8 cellular contexts compared by ENCODE assay signal in genomic region chr3:13040381-13041074, GRCh38. TPM values are rescaled to one million over a fixed set of nuclear protein-coding genes. Genes with fewer than 3 reads are reported as not detected.
DNase-seq lines count a peak whose midpoint lies in the region; ATAC-seq and TF ChIP-seq lines count a peak whose summit lies in the region.

No MANE protein-coding gene starts in this region.

- H3K27me3 ChIP-seq in Peyer's patch (no peaks in the 10 kb centered on the region), lower lobe of right lung (ENCODE audit: low read depth) (no peaks in the 10 kb centered on the region)

- POLR2A ChIA-PET in RWPE1 (lab: Yijun Ruan, JAX; ENCODE audit: low non-redundant PET): no interaction called here

- TF ChIP-seq CTCF in Peyer's patch (IDR thresholded peaks at IDR 0.05) (no peak), lower lobe of right lung (IDR thresholded peaks at IDR 0.05) (no peak), RWPE1 (conservative IDR thresholded peaks at IDR 0.05; ENCODE audit: low read depth) (no peak)

- no peak for TF ChIP-seq POLR2A in Peyer's patch (IDR thresholded peaks at IDR 0.05)

- CTCF ChIA-PET in RWPE1 (lab: Yijun Ruan, JAX): interaction anchor here (1.4 kb wide), 1 partner anchor 45 kb away, joined by 4 read pairs; no protein-coding TSS in a partner anchor

- no peak overlapping the region for H3K4me3 ChIP-seq in Peyer's patch
- H3K4me3 ChIP-seq in lower lobe of right lung: no peak overlapping the region

- no peaks in the 10 kb centered on the region for H3K4me1 ChIP-seq in Peyer's patch
- no peaks in the 10 kb centered on the region for H3K4me1 ChIP-seq in lower lobe of right lung

- intact Hi-C loops in lower lobe of right lung (cut with DNase I): no loop called here

- DNase-seq in SIG-M5 treated with dmso at 0.1 percent for 504 hours (lab: John Stamatoyannopoulos, UW; ENCODE audit: unreplicated experiment) (peak; percentile 10), SIG-M5 (lab: John Stamatoyannopoulos, UW) (no peak), Peyer's patch (peak in 2 of 3 donors; percentile 62 to 63), lower lobe of right lung (peak; percentile 58), OCI-M2 (lab: John Stamatoyannopoulos, UW; ENCODE audit: unreplicated experiment) (no peak), RWPE1 (ENCODE audit: low spot score) (no peak), dermis blood vessel endothelial cell (no peak)

- H3K9me3 ChIP-seq in Peyer's patch: no peaks in the 10 kb centered on the region
- no peaks in the 10 kb centered on the region for H3K9me3 ChIP-seq in lower lobe of right lung

- ATAC-seq in HG02759 (IDR thresholded peaks at IDR 0.05; ENCODE audit: unreplicated experiment) (peak; percentile 91), lower lobe of right lung (peak; percentile 62 to 64)

- H3K36me3 ChIP-seq in Peyer's patch: no peaks in the 10 kb centered on the region
- H3K36me3 ChIP-seq in lower lobe of right lung: no peaks in the 10 kb centered on the region

- H3K27ac ChIP-seq in Peyer's patch: no peak overlapping the region
- H3K27ac ChIP-seq in lower lobe of right lung: no peak overlapping the region
- H3K27ac ChIP-seq in RWPE1: no peak overlapping the region

RNA-seq across cellular contexts. Expression of gene IQSEC1, which starts 32.7 kb away (rescaled TPM):
- total RNA-seq in Peyer's patch: 10 to 100 TPM; 13.7 to 59.4 (median 35.5) TPM
- total RNA-seq in lower lobe of right lung: 82.3 TPM
- 63.1 and 83.7 TPM in 2 replicates for total RNA-seq in dermis blood vessel endothelial cell

Comparison
In these comparisons a context has a peak if more than half of its experiments do, and no peak if none do; other contexts are left out.
1. DNase-seq: peak in SIG-M5 treated with dmso at 0.1 percent for 504 hours (single experiment), Peyer's patch (2 of 3) and lower lobe of right lung (single experiment); none in SIG-M5 (single experiment), OCI-M2 (single experiment), RWPE1 (single experiment) and dermis blood vessel endothelial cell (single experiment).